15 cellular contexts compared by ENCODE assay signal in the genomic region with DNA sequence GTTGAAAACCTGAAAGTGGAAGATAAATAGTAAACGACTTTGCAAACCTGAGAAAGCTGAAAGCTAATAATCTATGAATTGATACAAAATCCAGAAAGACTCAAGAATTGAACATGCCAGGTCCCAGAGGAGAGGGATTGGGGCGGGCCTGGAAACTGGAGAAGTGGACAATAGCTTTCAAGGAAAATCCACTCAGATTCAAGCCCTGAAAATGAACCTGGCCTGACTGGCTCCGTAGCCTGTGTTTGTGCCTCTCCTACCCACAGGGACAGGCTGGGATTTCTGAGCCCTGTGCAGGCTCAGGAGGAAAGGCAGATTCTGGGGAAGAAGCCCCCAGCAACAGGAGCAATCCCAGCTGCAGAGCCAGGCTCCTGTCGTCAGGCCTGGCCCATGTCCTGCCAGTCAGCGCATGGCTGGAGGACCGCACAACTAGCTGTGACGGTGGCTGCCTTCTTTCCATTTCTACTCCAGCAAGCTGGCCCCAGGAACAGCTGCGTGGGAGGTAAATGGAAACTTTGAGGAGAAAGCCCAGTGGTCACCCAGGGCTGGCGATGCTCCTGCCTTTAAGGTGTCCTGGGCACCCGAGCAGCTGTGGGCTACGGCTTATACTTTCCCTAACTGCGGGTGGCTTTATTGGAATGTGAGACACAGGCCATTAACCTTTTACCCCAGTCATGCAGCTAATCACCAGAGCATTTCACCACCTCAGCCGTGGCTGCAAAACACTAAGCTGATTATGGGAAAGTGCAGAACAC.
DNase-seq lines count a peak whose midpoint lies in the region; FAIRE-seq and TF ChIP-seq lines count a peak whose summit lies in the region.
"Had no signal": no experiment of that assay in that cellular context is flagged by ENCODE, and none has a peak within 500 bp of the region (broad histone marks: within the 10 kb centered on the region; RNA-seq: fewer than 3 reads in every experiment).

No MANE protein-coding gene starts in this region.

- H3K27me3 Mint-ChIP-seq in chondrocyte (ENCODE audit: low read depth): peaks cover 2% of the 10 kb centered on the region
- H3K27me3 Mint-ChIP-seq: activated CD4-positive, alpha-beta memory T cell treated with anti-CD3 and anti-CD28 coated beads, Interleukin-2, amount 10 ng/mL, durations not matched to agents 7 days and 5 days had no signal

- H3K27ac ChIP-seq in C4-2B (peak overlapping the region; percentile 54; the same call in 1 of the 2 replicates), kidney (ENCODE audit: low read depth in 2 of 2, low read length in 2 of 2) (peak overlapping the region; percentile 68 to 79), parathyroid adenoma (peak overlapping the region; percentile 0)
- H3K27ac ChIP-seq in effector memory CD4-positive, alpha-beta T cell (ENCODE audit: insufficient read depth, low read length, poor library complexity, severe bottlenecking): no peak overlapping the region

- no peak for FAIRE-seq in kidney (lab: Jason Lieb, UNC)

- H3K4me1 ChIP-seq in kidney (ENCODE audit: control insufficient read depth in 1 of 2, insufficient read depth in 1 of 2, low read depth in 1 of 2, low read length in 2 of 2) (peaks cover 19 to 28% of the 10 kb centered on the region in 2 donors), parathyroid adenoma (peaks cover 9% of the 10 kb centered on the region)
- H3K4me1 ChIP-seq in effector memory CD4-positive, alpha-beta T cell (ENCODE audit: control insufficient read depth, insufficient read depth, low read length, poor library complexity, severe bottlenecking): no peaks in the 10 kb centered on the region

- peak overlapping the region; percentile 5 for H3K4me2 ChIP-seq in parathyroid adenoma (ENCODE audit: low read length)

- DNase-seq in chondrocyte (ENCODE audit: low spot score) (peak; percentile 39), kidney (no peak), H4 (ENCODE audit: low spot score) (no peak), NCI-H226 (no peak), Ammon's horn (ENCODE audit: low spot score) (no peak)
- no peak for DNase-seq in effector memory CD4-positive, alpha-beta T cell
- DNase-seq: Caco-2; Kasumi-1; midbrain; nucleus accumbens; stimulated activated CD4-positive, alpha-beta T cell treated with anti-CD3 and anti-CD28 coated beads, Interleukin-15, amount 100 ng/mL, for 24 hours had no signal

- no peaks in the 10 kb centered on the region for H3K36me3 Mint-ChIP-seq in chondrocyte (ENCODE audit: low read depth)

- no peaks in the 10 kb centered on the region for H3K4me1 Mint-ChIP-seq in chondrocyte (ENCODE audit: low read depth)
- H3K4me1 Mint-ChIP-seq: activated CD4-positive, alpha-beta memory T cell treated with anti-CD3 and anti-CD28 coated beads, Interleukin-2, amount 10 ng/mL, durations not matched to agents 7 days and 5 days had no signal

- H3K9me3 ChIP-seq in kidney (ENCODE audit: control insufficient read depth in 1 of 2, low read length in 2 of 2): no peaks in the 10 kb centered on the region
- H3K9me3 ChIP-seq in parathyroid adenoma (ENCODE audit: control insufficient read depth, low read length): no peaks in the 10 kb centered on the region
- H3K9me3 ChIP-seq in effector memory CD4-positive, alpha-beta T cell (ENCODE audit: control insufficient read depth, low read length): no peaks in the 10 kb centered on the region
- H3K9me3 ChIP-seq: Caco-2 had no signal

- no peak overlapping the region for H3K27ac Mint-ChIP-seq in chondrocyte (ENCODE audit: unreplicated experiment)
- H3K27ac Mint-ChIP-seq: activated CD4-positive, alpha-beta memory T cell treated with anti-CD3 and anti-CD28 coated beads, Interleukin-2, amount 10 ng/mL, durations not matched to agents 7 days and 5 days; activated T-helper 2 cell treated with anti-CD3 and anti-CD28 coated beads, Interferon-gamma antibody, Interleukin-2, Interleukin-4, amounts not matched to agents 10 μg/mL and 5 μg/mL and 100 μg/mL, durations not matched to agents 14 hours and 24 hours and 36 hours had no signal

- H3K9me3 Mint-ChIP-seq in chondrocyte (ENCODE audit: low read depth): no peaks in the 10 kb centered on the region
- H3K9me3 Mint-ChIP-seq: activated CD4-positive, alpha-beta memory T cell treated with anti-CD3 and anti-CD28 coated beads, Interleukin-2, amount 10 ng/mL, durations not matched to agents 7 days and 5 days; activated T-helper 2 cell treated with anti-CD3 and anti-CD28 coated beads, Interferon-gamma antibody, Interleukin-2, Interleukin-4, amounts not matched to agents 10 μg/mL and 5 μg/mL and 100 μg/mL, durations not matched to agents 14 hours and 24 hours and 36 hours had no signal

- no peaks in the 10 kb centered on the region for H3K36me3 ChIP-seq in kidney (ENCODE audit: control insufficient read depth in 1 of 2, insufficient read depth in 2 of 2, low read length in 2 of 2)
- H3K36me3 ChIP-seq in parathyroid adenoma (ENCODE audit: control insufficient read depth, insufficient read depth, low read length): no peaks in the 10 kb centered on the region
- H3K36me3 ChIP-seq in effector memory CD4-positive, alpha-beta T cell (ENCODE audit: control insufficient read depth, insufficient read depth, low read length): no peaks in the 10 kb centered on the region

- peak overlapping the region; percentile 48 for H2AFZ ChIP-seq in parathyroid adenoma

- no peak overlapping the region for H3K4me3 Mint-ChIP-seq in chondrocyte (ENCODE audit: unreplicated experiment)
- H3K4me3 Mint-ChIP-seq: activated CD4-positive, alpha-beta memory T cell treated with anti-CD3 and anti-CD28 coated beads, Interleukin-2, amount 10 ng/mL, durations not matched to agents 7 days and 5 days had no signal

- H3K79me2 ChIP-seq in parathyroid adenoma: no peaks in the 10 kb centered on the region

- H3K4me3 ChIP-seq in kidney (ENCODE audit: low read length in 2 of 2) (no peak overlapping the region), parathyroid adenoma (ENCODE audit: low read depth, low read length) (no peak overlapping the region)
- H3K4me3 ChIP-seq in effector memory CD4-positive, alpha-beta T cell (ENCODE audit: insufficient read depth, low read depth, low read length, poor library complexity, severe bottlenecking): no peak overlapping the region

- no peak for TF ChIP-seq CTCF in C4-2B (conservative IDR thresholded peaks at IDR 0.05)
- TF ChIP-seq CTCF in chondrocyte (IDR thresholded peaks at IDR 0.05): no peak
- TF ChIP-seq CTCF in kidney (IDR thresholded peaks at IDR 0.05; ENCODE audit: borderline replicate concordance, extremely low read depth, insufficient read depth): no peak
- TF ChIP-seq CTCF in parathyroid adenoma (IDR thresholded peaks at IDR 0.05): no peak

- intact Hi-C loops in kidney (cut with DNase I): no loop called here

- H3K27me3 ChIP-seq in parathyroid adenoma (ENCODE audit: control insufficient read depth, insufficient read depth, low read length): no peaks in the 10 kb centered on the region
- H3K27me3 ChIP-seq in effector memory CD4-positive, alpha-beta T cell (replicated peaks; ENCODE audit: control insufficient read depth, insufficient read depth, low read length, poor library complexity, severe bottlenecking): no peaks in the 10 kb centered on the region

- no peak overlapping the region for H3K9ac ChIP-seq in kidney (ENCODE audit: low read length in 2 of 2)
- H3K9ac ChIP-seq in parathyroid adenoma: no peak overlapping the region
